Comparison of ENCODE assay signal across 8 cellular contexts in genomic region chr2:119338826-119339561, GRCh38. TPM values are rescaled to one million over a fixed set of nuclear protein-coding genes. Genes with fewer than 3 reads are reported as not detected.
A peak's percentile ranks its signal among the peaks of the same experiment; 100 is the strongest.
DNase-seq lines count a peak whose midpoint lies in the region; ATAC-seq lines count a peak whose summit lies in the region.

No MANE protein-coding gene starts in this region.

- H3K4me3 Mint-ChIP-seq in activated T-helper 1 cell treated with anti-CD3 and anti-CD28 coated beads, Interleukin-12 subunit alpha, Interleukin-12 subunit beta, Interleukin-2, Interleukin-4 antibody, amounts not matched to agents 30 ng/mL and 10 ng/mL and 1 ng/mL, durations not matched to agents 14 hours and 24 hours and 36 hours, result no peak overlapping the region
- peak overlapping the region; percentile 12 to 62 (median 39) for H3K4me3 Mint-ChIP-seq in immature natural killer cell

- H3K4me1 ChIP-seq in Karpas-422 (ENCODE audit: low read length), result no peaks in the 10 kb centered on the region; the same call in 1 of the 2 replicates

- no peaks in the 10 kb centered on the region; the same call in 1 of the 2 replicates for H3K27me3 ChIP-seq in Karpas-422 (ENCODE audit: low read length)

- H3K36me3 ChIP-seq in Karpas-422 (ENCODE audit: insufficient read depth, low read length), result no peaks in the 10 kb centered on the region

- no peaks in the 10 kb centered on the region for H3K36me3 Mint-ChIP-seq in activated T-helper 1 cell treated with anti-CD3 and anti-CD28 coated beads, Interleukin-12 subunit alpha, Interleukin-12 subunit beta, Interleukin-2, Interleukin-4 antibody, amounts not matched to agents 30 ng/mL and 10 ng/mL and 1 ng/mL, durations not matched to agents 14 hours and 24 hours and 36 hours (ENCODE audit: low read depth)
- H3K36me3 Mint-ChIP-seq in immature natural killer cell, result peaks cover 8 to 23% (median 14%) of the 10 kb centered on the region in 3 donors

- H4K20me1 ChIP-seq in Karpas-422 (ENCODE audit: insufficient read depth, low read depth, low read length), result no peaks in the 10 kb centered on the region

- DNase-seq in activated T-helper 1 cell treated with Interleukin-2 at 50 U/mL for 16 hours (ENCODE audit: low read depth), result peak; percentile 6
- DNase-seq in activated T-helper 1 cell treated with anti-CD3 and anti-CD28 coated beads, Interleukin-12 subunit alpha, Interleukin-12 subunit beta, Interleukin-2, Interleukin-4 antibody, amounts not matched to agents 30 ng/mL and 10 ng/mL and 1 ng/mL, durations not matched to agents 14 hours and 24 hours and 36 hours (ENCODE audit: low spot score), result no peak
- peak; percentile 2 for DNase-seq in T-helper 22 cell (ENCODE audit: low read depth)
- DNase-seq in immature natural killer cell, result peak; percentile 75 to 78 (median 75)
- no peak for DNase-seq in NCI-H2171 treated with DMSO at 0.1 percent for 48 hours (lab: John Stamatoyannopoulos, UW)
- no peak for DNase-seq in HCEC 1CT
- DNase-seq in Karpas-422, result no peak

- no peaks in the 10 kb centered on the region for H3K27me3 Mint-ChIP-seq in activated T-helper 1 cell treated with anti-CD3 and anti-CD28 coated beads, Interleukin-12 subunit alpha, Interleukin-12 subunit beta, Interleukin-2, Interleukin-4 antibody, amounts not matched to agents 30 ng/mL and 10 ng/mL and 1 ng/mL, durations not matched to agents 14 hours and 24 hours and 36 hours (ENCODE audit: insufficient read depth)
- peaks cover 0 to 3% (median 0%) of the 10 kb centered on the region in 3 donors for H3K27me3 Mint-ChIP-seq in immature natural killer cell (ENCODE audit: low read depth in 3 of 3)

- no peaks in the 10 kb centered on the region for H3K79me2 ChIP-seq in Karpas-422 (ENCODE audit: low read length)

- no peaks in the 10 kb centered on the region for H3K9me3 ChIP-seq in Karpas-422 (ENCODE audit: low read length)

- H3K27ac ChIP-seq in Karpas-422 (ENCODE audit: low read length), result no peak overlapping the region

- no peak overlapping the region for H3K9ac ChIP-seq in Karpas-422 (ENCODE audit: low read length)

- H3K9me3 Mint-ChIP-seq in activated T-helper 1 cell treated with anti-CD3 and anti-CD28 coated beads, Interleukin-12 subunit alpha, Interleukin-12 subunit beta, Interleukin-2, Interleukin-4 antibody, amounts not matched to agents 30 ng/mL and 10 ng/mL and 1 ng/mL, durations not matched to agents 14 hours and 24 hours and 36 hours, result no peaks in the 10 kb centered on the region
- H3K9me3 Mint-ChIP-seq in immature natural killer cell, result no peaks in the 10 kb centered on the region

- H2AFZ ChIP-seq in Karpas-422 (ENCODE audit: low read length), result no peak overlapping the region

- H3K27ac Mint-ChIP-seq in activated T-helper 1 cell treated with anti-CD3 and anti-CD28 coated beads, Interleukin-12 subunit alpha, Interleukin-12 subunit beta, Interleukin-2, Interleukin-4 antibody, amounts not matched to agents 30 ng/mL and 10 ng/mL and 1 ng/mL, durations not matched to agents 14 hours and 24 hours and 36 hours, result no peak overlapping the region
- peak overlapping the region; percentile 88 to 95 (median 90) for H3K27ac Mint-ChIP-seq in immature natural killer cell

- no peak overlapping the region for H3K4me2 ChIP-seq in Karpas-422 (ENCODE audit: low read depth, low read length, poor library complexity, severe bottlenecking)

- H3K4me3 ChIP-seq in Karpas-422 (ENCODE audit: low read length), result no peak overlapping the region

- intact Hi-C loops in activated T-helper 1 cell treated with anti-CD3 and anti-CD28 coated beads, Interleukin-12 subunit alpha, Interleukin-12 subunit beta, Interleukin-2, Interleukin-4 antibody, amounts not matched to agents 30 ng/mL and 10 ng/mL and 1 ng/mL, durations not matched to agents 14 hours and 24 hours and 36 hours (cut with micrococcal nuclease), result no loop called here

- ATAC-seq in HG03064 (IDR thresholded peaks at IDR 0.05; ENCODE audit: low read depth, unreplicated experiment), result peak; percentile 100

- H3K4me1 Mint-ChIP-seq in activated T-helper 1 cell treated with anti-CD3 and anti-CD28 coated beads, Interleukin-12 subunit alpha, Interleukin-12 subunit beta, Interleukin-2, Interleukin-4 antibody, amounts not matched to agents 30 ng/mL and 10 ng/mL and 1 ng/mL, durations not matched to agents 14 hours and 24 hours and 36 hours (ENCODE audit: low read depth), result peaks cover 14% of the 10 kb centered on the region
- H3K4me1 Mint-ChIP-seq in immature natural killer cell, result peaks cover 31 to 40% of the 10 kb centered on the region in 2 donors

- no peaks in the 10 kb centered on the region for H3K9me2 ChIP-seq in Karpas-422 (replicated peaks; ENCODE audit: insufficient read depth, low read length)

RNA-seq across cellular contexts. Expression of gene C2orf76, which starts 27.6 kb away (rescaled TPM):
- total RNA-seq in activated T-helper 1 cell treated with anti-CD3 and anti-CD28 coated beads, Interleukin-12 subunit alpha, Interleukin-12 subunit beta, Interleukin-2, Interleukin-4 antibody, amounts not matched to agents 30 ng/mL and 10 ng/mL and 1 ng/mL, durations not matched to agents 14 hours and 24 hours and 36 hours, result 10.3 and 10.7 TPM in 2 replicates
- 10 to 100 TPM; 33.2 to 49.3 (median 47.5) TPM for polyA plus RNA-seq in immature natural killer cell
- 6.6 TPM in 2 replicates for total RNA-seq in Karpas-422 (2014; rRNA removed; shearing (Covaris generic); ENCODE audit: low replicate concordance)

RNA-seq across cellular contexts. Expression of gene DBI, which starts 27.8 kb away (rescaled TPM):
- total RNA-seq in activated T-helper 1 cell treated with anti-CD3 and anti-CD28 coated beads, Interleukin-12 subunit alpha, Interleukin-12 subunit beta, Interleukin-2, Interleukin-4 antibody, amounts not matched to agents 30 ng/mL and 10 ng/mL and 1 ng/mL, durations not matched to agents 14 hours and 24 hours and 36 hours, result 142 and 146 TPM in 2 replicates
- 100 to 1,000 TPM; 641 to 788 (median 730) TPM for polyA plus RNA-seq in immature natural killer cell
- total RNA-seq in Karpas-422 (2014; rRNA removed; shearing (Covaris generic); ENCODE audit: low replicate concordance), result 70.9 and 109 TPM in 2 replicates

Comparison
In these comparisons a context has a peak if more than half of its experiments do, and no peak if none do; other contexts are left out.
1. DNase-seq: peak in activated T-helper 1 cell treated with Interleukin-2 at 50 U/mL for 16 hours (single experiment), T-helper 22 cell (single experiment) and immature natural killer cell (3 of 3); none in activated T-helper 1 cell treated with anti-CD3 and anti-CD28 coated beads, Interleukin-12 subunit alpha, Interleukin-12 subunit beta, Interleukin-2, Interleukin-4 antibody, amounts not matched to agents 30 ng/mL and 10 ng/mL and 1 ng/mL, durations not matched to agents 14 hours and 24 hours and 36 hours (single experiment), NCI-H2171 treated with DMSO at 0.1 percent for 48 hours (single experiment), HCEC 1CT (single experiment) and Karpas-422 (single experiment).